Comparison of ENCODE assay signal across 1 cellular context in the genomic region with DNA sequence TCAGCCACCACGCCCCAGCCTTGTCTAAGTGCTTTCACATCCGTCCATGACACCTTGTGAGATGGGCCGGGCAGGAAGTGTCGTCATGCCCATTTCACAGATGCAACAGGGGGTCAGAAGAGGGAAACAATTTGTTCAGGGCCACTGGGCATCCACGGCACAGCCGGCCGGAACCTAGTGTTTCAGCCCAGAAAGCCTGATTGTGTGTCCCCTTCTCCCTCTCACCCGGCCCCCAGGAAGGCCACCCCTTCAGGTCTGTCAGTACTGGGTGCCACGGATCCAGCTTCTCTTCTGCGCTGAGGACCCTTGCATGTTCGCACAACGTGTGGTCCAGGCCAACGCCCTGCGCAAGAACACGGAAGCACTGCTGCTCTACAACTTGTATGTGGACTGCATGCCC.
TF ChIP-seq lines count a peak whose summit lies in the region.

No MANE protein-coding gene starts in this region.

TF ChIP-seq in IMR-90, 13 proteins besides CTCF, POLR2A, EP300 and RAD21:
- TF ChIP-seq, protein P1, sequence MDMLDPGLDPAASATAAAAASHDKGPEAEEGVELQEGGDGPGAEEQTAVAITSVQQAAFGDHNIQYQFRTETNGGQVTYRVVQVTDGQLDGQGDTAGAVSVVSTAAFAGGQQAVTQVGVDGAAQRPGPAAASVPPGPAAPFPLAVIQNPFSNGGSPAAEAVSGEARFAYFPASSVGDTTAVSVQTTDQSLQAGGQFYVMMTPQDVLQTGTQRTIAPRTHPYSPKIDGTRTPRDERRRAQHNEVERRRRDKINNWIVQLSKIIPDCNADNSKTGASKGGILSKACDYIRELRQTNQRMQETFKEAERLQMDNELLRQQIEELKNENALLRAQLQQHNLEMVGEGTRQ (IDR thresholded peaks at IDR 0.05; ENCODE audit: low read depth, low read length), result no peak
- no peak for TF ChIP-seq RCOR1 (IDR thresholded peaks at IDR 0.05; ENCODE audit: insufficient replicate concordance, low read length)
